In the genomic region with DNA sequence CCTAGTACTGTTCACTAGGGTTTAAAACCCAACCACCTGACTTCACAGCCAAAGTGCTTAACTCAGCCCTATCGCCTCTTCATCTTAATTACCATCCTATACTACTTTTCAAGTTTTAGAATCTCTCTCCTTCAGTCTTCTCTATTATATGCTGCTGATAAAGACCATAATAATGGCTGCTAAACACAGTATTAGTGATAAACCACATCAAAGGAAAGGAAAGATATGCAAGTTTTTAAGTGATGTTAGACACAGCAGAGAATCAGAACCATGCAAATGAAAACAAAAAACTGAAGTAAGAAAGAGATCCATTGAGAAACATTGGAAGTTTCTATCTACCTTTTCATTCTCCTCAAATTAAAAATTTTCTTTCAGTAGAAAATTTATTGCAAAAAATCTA, we compare ENCODE assay signal across 27 cellular contexts.
"Had no signal": no experiment of that assay in that cellular context is flagged by ENCODE, and none has a peak within 500 bp of the region (broad histone marks: within the 10 kb centered on the region; RNA-seq: fewer than 3 reads in every experiment).

No MANE protein-coding gene starts in this region.

- H3K36me3 ChIP-seq: colonic mucosa, esophagus muscularis mucosa, esophagus squamous epithelium, gastrocnemius medialis, gastroesophageal sphincter, heart left ventricle, heart right ventricle had no signal

- H3K27me3 Mint-ChIP-seq: dendritic cell treated with granulocyte-macrophage colony-stimulating factor and Interleukin-4, amounts not matched to agents 40 ng/mL and 50 ng/mL, for 4 days; effector memory CD8-positive, alpha-beta T cell had no signal

- H3K4me3 Mint-ChIP-seq: dendritic cell treated with granulocyte-macrophage colony-stimulating factor and Interleukin-4, amounts not matched to agents 40 ng/mL and 50 ng/mL, for 4 days; effector memory CD8-positive, alpha-beta T cell; endodermal cell had no signal

- H3K4me1 ChIP-seq: colonic mucosa, esophagus muscularis mucosa, esophagus squamous epithelium, foreskin keratinocyte, gastrocnemius medialis, gastroesophageal sphincter had no signal

- FAIRE-seq: endometrium, endothelial cell of umbilical vein had no signal

- H3K27ac Mint-ChIP-seq: dendritic cell treated with granulocyte-macrophage colony-stimulating factor and Interleukin-4, amounts not matched to agents 40 ng/mL and 50 ng/mL, for 4 days; effector memory CD8-positive, alpha-beta T cell; endodermal cell had no signal

- H3K9me3 ChIP-seq: colonic mucosa, esophagus muscularis mucosa, esophagus squamous epithelium, gastrocnemius medialis, gastroesophageal sphincter, heart left ventricle, heart right ventricle had no signal

- H3K9me3 Mint-ChIP-seq: dendritic cell treated with granulocyte-macrophage colony-stimulating factor and Interleukin-4, amounts not matched to agents 40 ng/mL and 50 ng/mL, for 4 days; effector memory CD8-positive, alpha-beta T cell; endodermal cell had no signal

- H3K27ac ChIP-seq: colonic mucosa, coronary artery, dorsolateral prefrontal cortex, epithelial cell of prostate, esophagus muscularis mucosa, esophagus squamous epithelium, foreskin keratinocyte, gastrocnemius medialis, gastroesophageal sphincter, heart left ventricle, heart right ventricle had no signal

- ATAC-seq: effector memory CD8-positive, alpha-beta T cell; esophagus mucosa; foreskin keratinocyte; gastrocnemius medialis; gastroesophageal sphincter; heart left ventricle; heart right ventricle had no signal

- DNase-seq: colonic mucosa; cortex of kidney; dermis blood vessel endothelial cell; dorsolateral prefrontal cortex; effector CD4-positive, alpha-beta T cell; effector CD8-positive, alpha-beta T cell; effector memory CD4-positive, alpha-beta T cell; effector memory CD8-positive, alpha-beta T cell; endodermal cell; erythroblast; esophagus squamous epithelium; foreskin fibroblast; foreskin keratinocyte; foreskin melanocyte; gastrocnemius medialis; glutamatergic neuron; head of caudate nucleus; heart left ventricle; heart right ventricle had no signal

- H3K27me3 ChIP-seq: colonic mucosa, dorsolateral prefrontal cortex, esophagus muscularis mucosa, esophagus squamous epithelium, foreskin keratinocyte, gastrocnemius medialis, gastroesophageal sphincter, heart left ventricle, heart right ventricle had no signal

- H3K4me3 ChIP-seq: colonic mucosa, coronary artery, dorsolateral prefrontal cortex, esophagus muscularis mucosa, esophagus squamous epithelium, gastrocnemius medialis, gastroesophageal sphincter, heart left ventricle, heart right ventricle had no signal
